12 cellular contexts compared by ENCODE assay signal in the genomic region with DNA sequence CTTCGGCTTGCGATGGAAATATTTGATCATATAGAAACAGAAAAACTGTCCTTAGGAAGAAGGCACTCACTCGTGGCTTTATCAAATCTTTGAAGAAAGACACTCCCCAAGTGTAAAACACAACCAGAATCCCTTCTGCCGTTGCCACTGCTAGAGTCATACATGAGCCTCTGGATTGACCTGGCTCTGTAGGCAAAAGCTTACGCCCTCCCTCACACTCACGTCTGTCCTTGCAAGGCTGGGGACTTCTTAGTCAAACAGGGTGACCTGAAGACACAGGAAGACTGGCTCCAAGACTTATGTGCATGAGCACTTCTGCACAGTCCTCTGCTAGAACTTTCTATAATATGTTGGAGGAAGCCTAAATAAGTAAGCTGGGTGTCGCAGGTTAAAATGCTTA.
"Had no signal": no experiment of that assay in that cellular context is flagged by ENCODE, and none has a peak within 500 bp of the region (broad histone marks: within the 10 kb centered on the region; RNA-seq: fewer than 3 reads in every experiment).

No MANE protein-coding gene starts in this region.

- H3K9me3 ChIP-seq: gastroesophageal sphincter, heart right ventricle had no signal

- ATAC-seq: gastroesophageal sphincter, heart right ventricle, left colon had no signal

- H3K4me1 ChIP-seq: gastroesophageal sphincter, heart right ventricle had no signal

- H3K36me3 ChIP-seq: gastroesophageal sphincter, heart right ventricle had no signal

- H3K9me3 Mint-ChIP-seq: activated naive CD4-positive, alpha-beta T cell treated with anti-CD3 and anti-CD28 coated beads, Interleukin-2, amount 10 ng/mL, durations not matched to agents 7 days and 5 days had no signal

- H3K36me3 Mint-ChIP-seq: activated naive CD4-positive, alpha-beta T cell treated with anti-CD3 and anti-CD28 coated beads, Interleukin-2, amount 10 ng/mL, durations not matched to agents 7 days and 5 days had no signal

- H3K27ac ChIP-seq: dorsolateral prefrontal cortex, gastroesophageal sphincter, heart right ventricle had no signal

- H3K27ac Mint-ChIP-seq: activated naive CD4-positive, alpha-beta T cell treated with anti-CD3 and anti-CD28 coated beads, Interleukin-2, amount 10 ng/mL, durations not matched to agents 7 days and 5 days; mesothelial cell of epicardium; nephron progenitor cell; type B pancreatic cell had no signal

- H3K4me3 Mint-ChIP-seq: activated naive CD4-positive, alpha-beta T cell treated with anti-CD3 and anti-CD28 coated beads, Interleukin-2, amount 10 ng/mL, durations not matched to agents 7 days and 5 days; mesothelial cell of epicardium; nephron progenitor cell; type B pancreatic cell had no signal

- H3K4me3 ChIP-seq: dorsolateral prefrontal cortex, gastroesophageal sphincter, heart right ventricle, lung had no signal

- H3K27me3 Mint-ChIP-seq: activated naive CD4-positive, alpha-beta T cell treated with anti-CD3 and anti-CD28 coated beads, Interleukin-2, amount 10 ng/mL, durations not matched to agents 7 days and 5 days; type B pancreatic cell had no signal

- H3K4me1 Mint-ChIP-seq: nephron progenitor cell had no signal

- H3K27me3 ChIP-seq: gastroesophageal sphincter, heart right ventricle had no signal

- DNase-seq: activated naive CD4-positive, alpha-beta T cell treated with anti-CD3 and anti-CD28 coated beads, Interleukin-2, amount 10 ng/mL, durations not matched to agents 7 days and 5 days; dorsolateral prefrontal cortex; heart right ventricle; left colon; nephron progenitor cell; occipital lobe; stimulated activated CD4-positive, alpha-beta T cell treated with anti-CD3 and anti-CD28 coated beads, Interleukin-4, amount 100 ng/mL, for 24 hours; stimulated activated naive CD4-positive, alpha-beta T cell treated with Interleukin-2 at 50 U/mL for 16 hours had no signal
